Comparison of ENCODE assay signal across 13 cellular contexts in the genomic region with DNA sequence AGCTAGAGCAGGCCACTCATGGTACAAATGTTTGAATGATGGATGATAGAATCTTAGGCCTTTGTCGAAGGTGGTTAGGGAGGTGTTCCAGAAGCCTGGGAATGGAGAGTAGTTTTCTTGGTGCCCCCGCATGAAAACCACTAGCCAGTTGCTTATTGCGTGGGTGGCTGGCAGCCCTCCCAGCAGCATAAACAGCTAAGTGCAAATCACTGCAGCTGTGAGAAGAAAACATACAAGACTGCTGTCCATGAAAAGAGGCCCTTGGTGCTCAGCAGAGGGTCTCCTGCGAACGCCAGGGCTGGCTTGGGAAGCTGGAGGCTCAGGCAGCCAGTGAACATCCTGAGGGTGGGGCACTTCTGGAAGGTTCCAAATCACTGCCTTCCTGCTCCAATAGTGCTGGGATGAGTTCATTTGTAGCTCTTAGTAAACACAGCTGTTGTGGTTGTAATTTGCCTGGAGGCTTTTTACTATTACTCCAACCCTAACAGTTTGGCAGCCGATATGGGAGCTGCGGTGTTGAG.
DNase-seq lines count a peak whose midpoint lies in the region; ATAC-seq, FAIRE-seq and TF ChIP-seq lines count a peak whose summit lies in the region.
"Had no signal": no experiment of that assay in that cellular context is flagged by ENCODE, and none has a peak within 500 bp of the region (broad histone marks: within the 10 kb centered on the region; RNA-seq: fewer than 3 reads in every experiment).

No MANE protein-coding gene starts in this region.

- peaks cover 0 to 35% (median 0%) of the 10 kb centered on the region in 9 donors for H3K36me3 ChIP-seq in heart left ventricle
- H3K36me3 ChIP-seq in skeletal muscle satellite cell (ENCODE audit: insufficient read depth, low read length): no peaks in the 10 kb centered on the region
- no peaks in the 10 kb centered on the region for H3K36me3 ChIP-seq in colonic mucosa
- H3K36me3 ChIP-seq: tibial artery had no signal

- no peaks in the 10 kb centered on the region for H3K9me3 ChIP-seq in heart left ventricle
- no peaks in the 10 kb centered on the region for H3K9me3 ChIP-seq in skeletal muscle satellite cell (replicated peaks; ENCODE audit: low read length)
- H3K9me3 ChIP-seq in colonic mucosa: no peaks in the 10 kb centered on the region
- H3K9me3 ChIP-seq: SK-N-SH, tibial artery had no signal

- H3K27ac ChIP-seq in heart left ventricle (peak overlapping the region in 8 of 12 donors; percentile 4 to 49 (median 28)), colonic mucosa (no peak overlapping the region)

- no peak overlapping the region for H3K4me3 ChIP-seq in heart left ventricle
- no peak overlapping the region for H3K4me3 ChIP-seq in skeletal muscle satellite cell (ENCODE audit: low read length)
- H3K4me3 ChIP-seq in colonic mucosa: no peak overlapping the region
- H3K4me3 ChIP-seq: tibial artery had no signal

- intact Hi-C loops in heart left ventricle (cut with DNase I) (loop anchor here in 1 of 10 donors (10.0 kb wide), 1 partner anchor 72 kb away; no protein-coding TSS in a partner anchor), colonic mucosa (cut with DNase I) (no loop called here)

- H3K4me3 Mint-ChIP-seq in activated T-helper 17 cell treated with anti-CD3 and anti-CD28 coated beads, Interleukin-2, amount 50 U/mL, for 72 hours: no peak overlapping the region

- H3K27me3 ChIP-seq in heart left ventricle: no peaks in the 10 kb centered on the region
- no peaks in the 10 kb centered on the region for H3K27me3 ChIP-seq in skeletal muscle satellite cell (ENCODE audit: control insufficient read depth, insufficient read depth, low read length)
- no peaks in the 10 kb centered on the region for H3K27me3 ChIP-seq in colonic mucosa
- H3K27me3 ChIP-seq: tibial artery had no signal

- ATAC-seq in activated T-helper 17 cell treated with anti-CD3 and anti-CD28 coated beads, Interleukin-2, amount 50 U/mL, for 72 hours (replicated peaks): no peak
- ATAC-seq in heart left ventricle: peak; percentile 36 to 83 (median 60)
- no peak for ATAC-seq in GM19395 (IDR thresholded peaks at IDR 0.05; ENCODE audit: unreplicated experiment)
- no peak for ATAC-seq in HG02642 (IDR thresholded peaks at IDR 0.05; ENCODE audit: poor library complexity, unreplicated experiment)

- no peak for TF ChIP-seq CTCF in heart left ventricle (IDR thresholded peaks at IDR 0.05)
- no peak for TF ChIP-seq CTCF in colonic mucosa (IDR thresholded peaks at IDR 0.05)

- H3K9ac ChIP-seq in skeletal muscle satellite cell (ENCODE audit: low read depth, low read length) (peak overlapping the region; percentile 0), colonic mucosa (ENCODE audit: low read depth in 2 of 2, low read length in 2 of 2) (no peak overlapping the region)
- H3K9ac ChIP-seq: SK-N-SH had no signal

- TF ChIP-seq POLR2A in heart left ventricle (IDR thresholded peaks at IDR 0.05): no peak

- 39 to 56% (median 49%) methylated on average over 7 of the region's 7 CpGs for WGBS in heart left ventricle, 4 donors

- H3K36me3 Mint-ChIP-seq in activated T-helper 17 cell treated with anti-CD3 and anti-CD28 coated beads, Interleukin-2, amount 50 U/mL, for 72 hours (ENCODE audit: low read depth): peaks cover 91% of the 10 kb centered on the region

- no peaks in the 10 kb centered on the region for H3K9me3 Mint-ChIP-seq in activated T-helper 17 cell treated with anti-CD3 and anti-CD28 coated beads, Interleukin-2, amount 50 U/mL, for 72 hours
- H3K9me3 Mint-ChIP-seq: activated T-helper 2 cell treated with anti-CD3 and anti-CD28 coated beads, Interferon-gamma antibody, Interleukin-2, Interleukin-4, amounts not matched to agents 10 μg/mL and 5 μg/mL and 100 μg/mL, durations not matched to agents 14 hours and 24 hours and 36 hours had no signal

- H3K4me1 Mint-ChIP-seq in activated T-helper 17 cell treated with anti-CD3 and anti-CD28 coated beads, Interleukin-2, amount 50 U/mL, for 72 hours: peaks cover 23% of the 10 kb centered on the region

- H3K4me2 ChIP-seq in skeletal muscle satellite cell (ENCODE audit: low read length): peak overlapping the region; percentile 37
- H3K4me2 ChIP-seq: SK-N-SH had no signal

- peak overlapping the region; percentile 15 for H3K27ac Mint-ChIP-seq in activated T-helper 17 cell treated with anti-CD3 and anti-CD28 coated beads, Interleukin-2, amount 50 U/mL, for 72 hours
- H3K27ac Mint-ChIP-seq: activated T-helper 2 cell treated with anti-CD3 and anti-CD28 coated beads, Interferon-gamma antibody, Interleukin-2, Interleukin-4, amounts not matched to agents 10 μg/mL and 5 μg/mL and 100 μg/mL, durations not matched to agents 14 hours and 24 hours and 36 hours had no signal

- FAIRE-seq in HTR-8/SVneo (lab: Jason Lieb, UNC): no peak
- FAIRE-seq: frontal cortex, small intestine had no signal

- H3K27me3 Mint-ChIP-seq in activated T-helper 17 cell treated with anti-CD3 and anti-CD28 coated beads, Interleukin-2, amount 50 U/mL, for 72 hours: no peaks in the 10 kb centered on the region

- DNase-seq in GM04504 (ENCODE audit: low read depth): peak; percentile 84
- DNase-seq in heart left ventricle: peak in 4 of 5 donors; percentile 54 to 70 (median 64)
- no peak for DNase-seq in HTR-8/SVneo (ENCODE audit: insufficient read length, low spot score)
- DNase-seq in colonic mucosa: no peak
- DNase-seq: SK-N-SH, small intestine, tibial artery had no signal

- H3K4me1 ChIP-seq in heart left ventricle (peaks cover 0 to 75% (median 57%) of the 10 kb centered on the region in 12 donors), skeletal muscle satellite cell (ENCODE audit: control insufficient read depth, insufficient read depth, low read length) (peaks cover 42% of the 10 kb centered on the region), colonic mucosa (peaks cover 13% of the 10 kb centered on the region)

Comparison
In these comparisons a context has a peak if more than half of its experiments do, and no peak if none do; other contexts are left out.
1. DNase-seq: peak in GM04504 (single experiment) and heart left ventricle (4 of 5); none in HTR-8/SVneo (single experiment) and colonic mucosa (single experiment).
2. ATAC-seq: peak in heart left ventricle (4 of 4); none in activated T-helper 17 cell treated with anti-CD3 and anti-CD28 coated beads, Interleukin-2, amount 50 U/mL, for 72 hours (single experiment), GM19395 (single experiment) and HG02642 (single experiment).